15 cellular contexts compared by ENCODE assay signal in genomic region chr15:20579662-20580061, GRCh38. TPM values are rescaled to one million over a fixed set of nuclear protein-coding genes. Genes with fewer than 3 reads are reported as not detected.
"Had no signal": no experiment of that assay in that cellular context is flagged by ENCODE, and none has a peak within 500 bp of the region (broad histone marks: within the 10 kb centered on the region; RNA-seq: fewer than 3 reads in every experiment).

No MANE protein-coding gene starts in this region.

RNA-seq across cellular contexts. Expression of gene GOLGA6L6, which starts 38.1 kb away (rescaled TPM):
- total RNA-seq: activated CD4-positive, alpha-beta memory T cell treated with anti-CD3 and anti-CD28 coated beads, Interleukin-2, amount 10 ng/mL, durations not matched to agents 7 days and 5 days; activated CD4-positive, alpha-beta T cell treated with anti-CD3 and anti-CD28 coated beads for 36 hours; activated CD4-positive, alpha-beta T cell treated with anti-CD3 and anti-CD28 coated beads, Interleukin-2, amount 10 ng/mL, durations not matched to agents 7 days and 5 days; activated CD8-positive, alpha-beta memory T cell treated with anti-CD3 and anti-CD28 coated beads, Interleukin-2, amount 10 ng/mL, durations not matched to agents 7 days and 5 days; activated CD8-positive, alpha-beta T cell treated with anti-CD3 and anti-CD28 coated beads, Interleukin-2, amount 10 ng/mL, durations not matched to agents 7 days and 5 days; activated naive CD8-positive, alpha-beta T cell treated with anti-CD3 and anti-CD28 coated beads, Interleukin-2, amount 10 ng/mL, durations not matched to agents 7 days and 5 days; activated T-helper 2 cell treated with anti-CD3 and anti-CD28 coated beads, Interferon-gamma antibody, Interleukin-2, Interleukin-4, amounts not matched to agents 10 μg/mL and 5 μg/mL and 100 μg/mL, durations not matched to agents 14 hours and 24 hours and 36 hours; ascending aorta; bronchial epithelial cell; cardiac muscle cell; T-cell; T-helper 1 cell treated with Interleukin-12 subunit alpha and Interleukin-12 subunit beta and Interleukin-4 antibody, amounts not matched to agents 30 ng/mL and 1 ng/mL, for 36 hours; T-helper 17 cell; T-helper 2 cell treated with Interferon-gamma antibody and Interleukin-4, amounts not matched to agents 100 ng/mL and 5 ng/mL, for 36 hours; WTC11 had no signal
- polyA plus RNA-seq: cardiac muscle cell had no signal
